ENCODE assay signal across 8 cellular contexts in the genomic region with DNA sequence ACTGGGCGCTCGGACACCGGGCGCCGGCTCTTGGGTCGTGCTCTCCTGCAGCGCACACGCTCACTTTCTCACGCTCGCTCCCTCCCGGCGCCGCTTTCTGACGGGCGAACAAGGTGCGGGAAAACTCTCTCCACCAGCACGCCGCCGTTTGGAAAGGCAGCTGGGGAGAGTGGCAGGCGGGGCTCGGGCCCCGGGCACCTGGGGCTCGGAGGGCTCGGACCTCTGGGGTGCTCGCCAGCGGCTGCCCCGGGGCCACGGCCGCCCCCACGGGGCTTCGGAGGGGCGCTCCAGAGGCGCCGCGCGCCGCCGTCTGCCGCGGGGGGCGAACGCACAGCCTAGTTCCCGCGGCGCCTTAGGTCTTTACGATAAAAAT. TPM values are rescaled to one million over a fixed set of nuclear protein-coding genes. Genes with fewer than 3 reads are reported as not detected.
DNase-seq lines count a peak whose midpoint lies in the region; ATAC-seq and TF ChIP-seq lines count a peak whose summit lies in the region.

No MANE protein-coding gene starts in this region.

- H3K9me3 Mint-ChIP-seq in brain (peaks cover 0 to 3% (median 0%) of the 10 kb centered on the region in 5 experiments), memory B cell (no peaks in the 10 kb centered on the region)

- no peak for DNase-seq in AG10803 (ENCODE audit: low read depth)
- DNase-seq in memory B cell (ENCODE audit: low spot score in 2 of 2), result no peak
- no peak for DNase-seq in vagina (ENCODE audit: extremely low spot score in 2 of 2)
- DNase-seq in central memory CD4-positive, alpha-beta T cell, result no peak
- DNase-seq in midbrain (lab: John Stamatoyannopoulos, UW), result no peak

- H3K36me3 ChIP-seq in vagina, result no peaks in the 10 kb centered on the region

- TF ChIP-seq CTCF in AG10803 (conservative IDR thresholded peaks at IDR 0.05; ENCODE audit: low read length) (no peak), brain (conservative IDR thresholded peaks at IDR 0.05) (no peak), vagina (IDR thresholded peaks at IDR 0.05) (no peak)

- no peak for TF ChIP-seq POLR2A in vagina (IDR thresholded peaks at IDR 0.05)

- no peaks in the 10 kb centered on the region for H3K9me3 ChIP-seq in vagina

- peaks cover 71% of the 10 kb centered on the region for H3K4me1 Mint-ChIP-seq in brain
- peaks cover 41% of the 10 kb centered on the region for H3K4me1 Mint-ChIP-seq in memory B cell

- H3K4me3 Mint-ChIP-seq in brain (peak overlapping the region; percentile 77 to 94 (median 82)), memory B cell (peak overlapping the region; percentile 86)

- H3K36me3 Mint-ChIP-seq in brain, result peaks cover 44% of the 10 kb centered on the region
- no peaks in the 10 kb centered on the region for H3K36me3 Mint-ChIP-seq in memory B cell

- H3K4me3 ChIP-seq in AG10803 (ENCODE audit: low read length), result peak overlapping the region; percentile 94
- H3K4me3 ChIP-seq in vagina, result peak overlapping the region; percentile 89 to 99

- peaks cover 69% of the 10 kb centered on the region for H3K4me1 ChIP-seq in vagina

- H3K27ac Mint-ChIP-seq in brain, result peak overlapping the region; percentile 78 to 100 (median 99)
- H3K27ac Mint-ChIP-seq in memory B cell, result peak overlapping the region; percentile 99

- peak; percentile 10 for ATAC-seq in GM19351 (IDR thresholded peaks at IDR 0.05; ENCODE audit: unreplicated experiment)
- peak; percentile 8 for ATAC-seq in HG03460 (IDR thresholded peaks at IDR 0.05; ENCODE audit: unreplicated experiment)
- ATAC-seq in memory B cell (ENCODE audit: low read depth), result peak; percentile 0

- no peaks in the 10 kb centered on the region for H3K27me3 ChIP-seq in vagina

- peaks cover 8% of the 10 kb centered on the region for H3K27me3 Mint-ChIP-seq in brain
- no peaks in the 10 kb centered on the region for H3K27me3 Mint-ChIP-seq in memory B cell

- intact Hi-C loops in vagina (cut with DNase I), result loop anchor here (10.0 kb wide), 1 partner anchor 93 kb away; no protein-coding TSS in a partner anchor

- H3K27ac ChIP-seq in vagina, result peak overlapping the region; percentile 100

RNA-seq across cellular contexts. Expression of a gene that starts 0.4 kb away (rescaled TPM):
- polyA plus RNA-seq in brain (ENCODE audit: insufficient read depth, low read depth, low replicate concordance), result 16.4 TPM
- total RNA-seq in vagina, result 54.5 TPM
